8 cellular contexts compared by ENCODE assay signal in genomic region chr17:45320931-45321461, GRCh38. TPM values are rescaled to one million over a fixed set of nuclear protein-coding genes. Genes with fewer than 3 reads are reported as not detected.
A peak's percentile ranks its signal among the peaks of the same experiment; 100 is the strongest.
DNase-seq lines count a peak whose midpoint lies in the region; ATAC-seq and TF ChIP-seq lines count a peak whose summit lies in the region.

No MANE protein-coding gene starts in this region.

- CTCF ChIA-PET in WTC11 (lab: Charles Lee), result interaction anchor here (0.6 to 2.4 kb wide), 3 partner anchors 44 to 53 kb away, joined by 3 to 9 read pairs (median 3); no protein-coding TSS in a partner anchor

- no peak overlapping the region for H3K4me3 Mint-ChIP-seq in WTC11

- H3K9me3 ChIP-seq in osteoblast (ENCODE audit: low read depth, low read length), result no peaks in the 10 kb centered on the region

- peak overlapping the region; percentile 12 for H3K4me3 ChIP-seq in osteoblast (ENCODE audit: insufficient read depth, low read length)

- H3K4me1 ChIP-seq in osteoblast (ENCODE audit: insufficient read depth, low read length), result peaks cover 54% of the 10 kb centered on the region

- TF ChIP-seq CTCF in osteoblast (IDR thresholded peaks at IDR 0.05; ENCODE audit: extremely low read depth, low read depth, low read length), result no peak
- TF ChIP-seq CTCF in WTC11 (IDR thresholded peaks at IDR 0.05), result no peak

- peaks cover 6% of the 10 kb centered on the region for H4K20me1 ChIP-seq in osteoblast (ENCODE audit: insufficient read depth, low read length)

- H3K27me3 Mint-ChIP-seq in WTC11 (ENCODE audit: low read depth), result peaks cover 35% of the 10 kb centered on the region

- no peaks in the 10 kb centered on the region for H3K36me3 ChIP-seq in osteoblast (ENCODE audit: insufficient read depth, low read length)

- H3K4me1 Mint-ChIP-seq in WTC11, result peaks cover 6% of the 10 kb centered on the region

- H3K9me3 Mint-ChIP-seq in WTC11, result no peaks in the 10 kb centered on the region

- H3K79me2 ChIP-seq in osteoblast (ENCODE audit: insufficient read depth, low read length), result peaks cover 5% of the 10 kb centered on the region

- POLR2A ChIA-PET in WTC11 (lab: Charles Lee), result no interaction called here

- DNase-seq in Caki2 (ENCODE audit: low read depth), result peak; percentile 93
- DNase-seq in MV-4-11 (lab: John Stamatoyannopoulos, UW), result peak; percentile 58
- peak; percentile 96 for DNase-seq in dedifferentiated amniotic fluid mesenchymal stem cell (ENCODE audit: extremely low spot score)
- peak; percentile 94 for DNase-seq in osteoblast (ENCODE audit: insufficient read length, low spot score, missing footprints)
- DNase-seq in WTC11 (ENCODE audit: low spot score), result no peak
- no peak for DNase-seq in mucosa of gallbladder (ENCODE audit: low spot score)

- H3K27ac ChIP-seq in osteoblast (ENCODE audit: low read depth, low read length), result peak overlapping the region; percentile 93

- no peak overlapping the region for H3K27ac Mint-ChIP-seq in WTC11

- in situ Hi-C loops in Caki2 (cut with HindIII; ENCODE audit: low pct_unique_long_range_greater_than_20kb, low sequenced_read_pairs), result no loop called here

- H3K4me2 ChIP-seq in osteoblast (ENCODE audit: insufficient read depth, low read length), result peak overlapping the region; percentile 65

- no peak overlapping the region for H2AFZ ChIP-seq in osteoblast (ENCODE audit: low read length)

- H3K27me3 ChIP-seq in osteoblast (ENCODE audit: insufficient read depth, low read length), result no peaks in the 10 kb centered on the region

- no peaks in the 10 kb centered on the region for H3K36me3 Mint-ChIP-seq in WTC11

- no peak for ATAC-seq in WTC11
- ATAC-seq in activated CD4-positive, CD25-positive, alpha-beta regulatory T cell treated with anti-CD3 and anti-CD28 coated beads, Interleukin-2, amount 50 U/mL, for 24 hours, result no peak
- ATAC-seq in GM18909 (IDR thresholded peaks at IDR 0.05; ENCODE audit: poor library complexity, unreplicated experiment), result no peak

TF ChIP-seq in WTC11, 78 proteins besides CTCF, POLR2A, EP300 and RAD21:
- TF ChIP-seq ZNF423 (CRISPR knock-in tag; IDR thresholded peaks at IDR 0.05) (no peak), ATF1 (CRISPR knock-in tag; IDR thresholded peaks at IDR 0.05) (no peak), ZNF671 (CRISPR knock-in tag; IDR thresholded peaks at IDR 0.05) (no peak), NR2C2 (CRISPR knock-in tag; IDR thresholded peaks at IDR 0.05) (no peak), ELF4 (CRISPR knock-in tag; IDR thresholded peaks at IDR 0.05; ENCODE audit: low read depth) (no peak), FOXK1 (CRISPR knock-in tag; IDR thresholded peaks at IDR 0.05) (no peak), PREB (CRISPR knock-in tag; IDR thresholded peaks at IDR 0.05; ENCODE audit: borderline replicate concordance) (no peak), NR3C1 (CRISPR knock-in tag; conservative IDR thresholded peaks at IDR 0.05; ENCODE audit: low read depth) (no peak), RORB (CRISPR knock-in tag; IDR thresholded peaks at IDR 0.05) (no peak), SMAD3 (CRISPR knock-in tag; IDR thresholded peaks at IDR 0.05; ENCODE audit: borderline replicate concordance) (no peak), USF1 (CRISPR knock-in tag; IDR thresholded peaks at IDR 0.05) (no peak), ZNF263 (CRISPR knock-in tag; IDR thresholded peaks at IDR 0.05; ENCODE audit: low read depth) (no peak), GRHL2 (CRISPR knock-in tag; IDR thresholded peaks at IDR 0.05; ENCODE audit: insufficient replicate concordance, severe bottlenecking) (no peak)
- TF ChIP-seq, protein P1, sequence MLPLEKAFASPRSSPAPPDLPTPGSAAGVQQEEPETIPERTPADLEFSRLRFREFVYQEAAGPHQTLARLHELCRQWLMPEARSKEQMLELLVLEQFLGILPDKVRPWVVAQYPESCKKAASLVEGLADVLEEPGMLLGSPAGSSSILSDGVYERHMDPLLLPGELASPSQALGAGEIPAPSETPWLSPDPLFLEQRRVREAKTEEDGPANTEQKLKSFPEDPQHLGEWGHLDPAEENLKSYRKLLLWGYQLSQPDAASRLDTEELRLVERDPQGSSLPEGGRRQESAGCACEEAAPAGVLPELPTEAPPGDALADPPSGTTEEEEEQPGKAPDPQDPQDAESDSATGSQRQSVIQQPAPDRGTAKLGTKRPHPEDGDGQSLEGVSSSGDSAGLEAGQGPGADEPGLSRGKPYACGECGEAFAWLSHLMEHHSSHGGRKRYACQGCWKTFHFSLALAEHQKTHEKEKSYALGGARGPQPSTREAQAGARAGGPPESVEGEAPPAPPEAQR (CRISPR knock-in tag; IDR thresholded peaks at IDR 0.05), result no peak
- TF ChIP-seq, protein P2, sequence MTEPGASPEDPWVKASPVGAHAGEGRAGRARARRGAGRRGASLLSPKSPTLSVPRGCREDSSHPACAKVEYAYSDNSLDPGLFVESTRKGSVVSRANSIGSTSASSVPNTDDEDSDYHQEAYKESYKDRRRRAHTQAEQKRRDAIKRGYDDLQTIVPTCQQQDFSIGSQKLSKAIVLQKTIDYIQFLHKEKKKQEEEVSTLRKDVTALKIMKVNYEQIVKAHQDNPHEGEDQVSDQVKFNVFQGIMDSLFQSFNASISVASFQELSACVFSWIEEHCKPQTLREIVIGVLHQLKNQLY (CRISPR knock-in tag; IDR thresholded peaks at IDR 0.05), result no peak
- TF ChIP-seq, protein P3, sequence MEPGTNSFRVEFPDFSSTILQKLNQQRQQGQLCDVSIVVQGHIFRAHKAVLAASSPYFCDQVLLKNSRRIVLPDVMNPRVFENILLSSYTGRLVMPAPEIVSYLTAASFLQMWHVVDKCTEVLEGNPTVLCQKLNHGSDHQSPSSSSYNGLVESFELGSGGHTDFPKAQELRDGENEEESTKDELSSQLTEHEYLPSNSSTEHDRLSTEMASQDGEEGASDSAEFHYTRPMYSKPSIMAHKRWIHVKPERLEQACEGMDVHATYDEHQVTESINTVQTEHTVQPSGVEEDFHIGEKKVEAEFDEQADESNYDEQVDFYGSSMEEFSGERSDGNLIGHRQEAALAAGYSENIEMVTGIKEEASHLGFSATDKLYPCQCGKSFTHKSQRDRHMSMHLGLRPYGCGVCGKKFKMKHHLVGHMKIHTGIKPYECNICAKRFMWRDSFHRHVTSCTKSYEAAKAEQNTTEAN (CRISPR knock-in tag; IDR thresholded peaks at IDR 0.05), result no peak
- TF ChIP-seq, protein P4, sequence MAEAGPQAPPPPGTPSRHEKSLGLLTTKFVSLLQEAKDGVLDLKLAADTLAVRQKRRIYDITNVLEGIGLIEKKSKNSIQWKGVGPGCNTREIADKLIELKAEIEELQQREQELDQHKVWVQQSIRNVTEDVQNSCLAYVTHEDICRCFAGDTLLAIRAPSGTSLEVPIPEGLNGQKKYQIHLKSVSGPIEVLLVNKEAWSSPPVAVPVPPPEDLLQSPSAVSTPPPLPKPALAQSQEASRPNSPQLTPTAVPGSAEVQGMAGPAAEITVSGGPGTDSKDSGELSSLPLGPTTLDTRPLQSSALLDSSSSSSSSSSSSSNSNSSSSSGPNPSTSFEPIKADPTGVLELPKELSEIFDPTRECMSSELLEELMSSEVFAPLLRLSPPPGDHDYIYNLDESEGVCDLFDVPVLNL (CRISPR knock-in tag; IDR thresholded peaks at IDR 0.05; ENCODE audit: borderline replicate concordance, low read depth), result no peak

RNA-seq across cellular contexts. Expression of gene MAP3K14, which starts 4.2 kb away (rescaled TPM):
- 19.0 and 23.5 TPM in 2 replicates for total RNA-seq in Caki2 (2014; rRNA removed; shearing (Covaris generic); ENCODE audit: low replicate concordance)
- total RNA-seq in osteoblast, result 2.7 and 3.6 TPM in 2 replicates
- total RNA-seq in WTC11 (2021), result 3.3 to 4.0 TPM (median 3.8 TPM) in 3 replicates
- 19.1 TPM for total RNA-seq in mucosa of gallbladder

RNA-seq across cellular contexts. Expression of gene SPATA32, which starts 59.1 kb away (rescaled TPM):
- total RNA-seq in Caki2 (2014; rRNA removed; shearing (Covaris generic); ENCODE audit: low replicate concordance), result not detected in 2 replicates
- not detected in 2 replicates for total RNA-seq in osteoblast
- total RNA-seq in WTC11 (2021), result 0.14 to 0.15 TPM in 2 of 3 replicates, not detected in the other
- total RNA-seq in mucosa of gallbladder, result not detected

Comparison
In these comparisons a context has a peak if more than half of its experiments do, and no peak if none do; other contexts are left out.
1. DNase-seq: peak in Caki2 (single experiment), MV-4-11 (single experiment), dedifferentiated amniotic fluid mesenchymal stem cell (single experiment) and osteoblast (single experiment); none in WTC11 (single experiment) and mucosa of gallbladder (single experiment).